ENCODE assay signal across 14 cellular contexts in the genomic region with DNA sequence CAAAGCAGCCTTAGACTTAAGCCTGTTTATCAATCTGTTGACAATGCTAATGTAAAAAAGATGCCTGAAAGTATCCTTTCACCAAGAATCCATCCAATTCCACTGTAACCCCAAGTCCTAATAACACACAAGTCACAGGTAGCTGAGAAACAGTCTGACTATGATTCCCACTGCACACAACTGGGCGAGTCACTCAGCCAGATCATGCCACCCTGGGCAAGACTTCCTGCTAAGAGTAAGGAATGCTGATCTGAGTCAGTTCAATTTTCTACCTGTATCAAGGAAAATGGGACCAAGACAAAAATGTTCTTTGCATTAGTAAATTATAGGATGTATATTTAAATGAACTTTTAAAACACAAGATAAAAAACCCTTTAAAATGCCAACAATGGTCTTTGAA. TPM values are rescaled to one million over a fixed set of nuclear protein-coding genes. Genes with fewer than 3 reads are reported as not detected.
DNase-seq lines count a peak whose midpoint lies in the region; ATAC-seq and TF ChIP-seq lines count a peak whose summit lies in the region.
"Had no signal": no experiment of that assay in that cellular context is flagged by ENCODE, and none has a peak within 500 bp of the region (broad histone marks: within the 10 kb centered on the region; RNA-seq: fewer than 3 reads in every experiment).

No MANE protein-coding gene starts in this region.

- H3K4me3 Mint-ChIP-seq in Calu3 (ENCODE audit: low read depth, unreplicated experiment) = no peak overlapping the region
- H3K4me3 Mint-ChIP-seq: activated naive CD4-positive, alpha-beta T cell treated with anti-CD3 and anti-CD28 coated beads, Interleukin-2, amount 50 U/mL, for 24 hours had no signal

- H3K4me1 ChIP-seq in KMS-11 (ENCODE audit: low read depth, poor library complexity, severe bottlenecking) (peaks cover 38% of the 10 kb centered on the region), muscle layer of colon (ENCODE audit: insufficient read depth, low read length) (peaks cover 92% of the 10 kb centered on the region)

- CTCF ChIA-PET in Calu3 (lab: Charles Lee) = interaction anchor here (0.6 to 1.6 kb wide), 3 partner anchors 10 to 39 kb away, joined by 3 to 4 read pairs (median 3); no protein-coding TSS in a partner anchor

- ATAC-seq in HG02610 (IDR thresholded peaks at IDR 0.05; ENCODE audit: unreplicated experiment) = no peak
- ATAC-seq: left lobe of liver had no signal

- H3K27me3 Mint-ChIP-seq in Calu3 (ENCODE audit: unreplicated experiment) = no peaks in the 10 kb centered on the region
- H3K27me3 Mint-ChIP-seq: activated naive CD4-positive, alpha-beta T cell treated with anti-CD3 and anti-CD28 coated beads, Interleukin-2, amount 50 U/mL, for 24 hours had no signal

- H3K9me3 Mint-ChIP-seq in Calu3 (ENCODE audit: low read depth, unreplicated experiment) = no peaks in the 10 kb centered on the region
- H3K9me3 Mint-ChIP-seq: activated naive CD4-positive, alpha-beta T cell treated with anti-CD3 and anti-CD28 coated beads, Interleukin-2, amount 50 U/mL, for 24 hours had no signal

- TF ChIP-seq CTCF in Calu3 (IDR thresholded peaks at IDR 0.05; ENCODE audit: unreplicated experiment) = no peak
- TF ChIP-seq CTCF in KMS-11 (conservative IDR thresholded peaks at IDR 0.05; ENCODE audit: low read depth, low read length) = no peak

- DNase-seq in Calu3 (peak; percentile 48), dermis blood vessel endothelial cell (peak; percentile 32), NCI-H1105 treated with DMSO at 0.1 percent for 48 hours (lab: John Stamatoyannopoulos, UW) (no peak), COR-L47 (lab: John Stamatoyannopoulos, UW) (no peak), amygdala (lab: John Stamatoyannopoulos, UW) (no peak)
- DNase-seq: NCI-H2171 treated with DMSO at 0.1 percent for 48 hours, RPMI8226 had no signal

- H3K36me3 ChIP-seq in KMS-11 (ENCODE audit: insufficient read depth) = no peaks in the 10 kb centered on the region
- no peaks in the 10 kb centered on the region for H3K36me3 ChIP-seq in muscle layer of colon (ENCODE audit: insufficient read depth, low read length)

- no peak overlapping the region for H3K27ac ChIP-seq in KMS-11
- H3K27ac ChIP-seq in muscle layer of colon (ENCODE audit: low read depth, low read length) = peak overlapping the region; percentile 59
- H3K27ac ChIP-seq: BLaER1 treated with 17β-estradiol and CSF1 and Interleukin-3, amounts not matched to agents 10 nM and 100 nM had no signal

- intact Hi-C loops in Calu3 (cut with micrococcal nuclease; ENCODE audit: unreplicated experiment) = no loop called here

- H3K4me1 Mint-ChIP-seq in Calu3 (ENCODE audit: low read depth, unreplicated experiment) = peaks cover 11% of the 10 kb centered on the region

- H2AFZ ChIP-seq in KMS-11 (ENCODE audit: low read depth) = no peak overlapping the region

- peaks cover 22% of the 10 kb centered on the region for H3K79me2 ChIP-seq in KMS-11 (ENCODE audit: insufficient read depth, low read depth)

- H3K36me3 Mint-ChIP-seq in Calu3 (ENCODE audit: insufficient read depth, unreplicated experiment) = no peaks in the 10 kb centered on the region

- H3K9me3 ChIP-seq in muscle layer of colon (ENCODE audit: low read length) = no peaks in the 10 kb centered on the region
- H3K9me3 ChIP-seq: BLaER1 treated with 17β-estradiol and CSF1 and Interleukin-3, amounts not matched to agents 10 nM and 100 nM had no signal

- H3K4me3 ChIP-seq in KMS-11 (IDR thresholded peaks at IDR 0.05; ENCODE audit: insufficient read depth, low read depth, low read length) (no peak overlapping the region), muscle layer of colon (ENCODE audit: low read depth in 1 of 2, low read length in 2 of 2) (no peak overlapping the region)
- H3K4me3 ChIP-seq: BLaER1 treated with 17β-estradiol and CSF1 and Interleukin-3, amounts not matched to agents 10 nM and 100 nM; coronary artery had no signal

- H3K4me2 ChIP-seq in KMS-11 = peak overlapping the region; percentile 34; the same call in 1 of the 2 replicates

- H3K27ac Mint-ChIP-seq in Calu3 (ENCODE audit: unreplicated experiment) = no peak overlapping the region
- H3K27ac Mint-ChIP-seq: activated naive CD4-positive, alpha-beta T cell treated with anti-CD3 and anti-CD28 coated beads, Interleukin-2, amount 50 U/mL, for 24 hours had no signal

- H3K9ac ChIP-seq in KMS-11 = no peak overlapping the region
- H3K9ac ChIP-seq in muscle layer of colon (ENCODE audit: low read length) = no peak overlapping the region
- H3K9ac ChIP-seq: BLaER1 treated with 17β-estradiol and CSF1 and Interleukin-3, amounts not matched to agents 10 nM and 100 nM had no signal

- BruUV-seq in Calu3 (replicated peaks; lab: Mats Ljungman, UMichigan) = no TSS peak

- H3K27me3 ChIP-seq in KMS-11 (ENCODE audit: insufficient read depth, low read depth) (no peaks in the 10 kb centered on the region), muscle layer of colon (ENCODE audit: control insufficient read depth in 1 of 2, insufficient read depth in 2 of 2, low read length in 2 of 2) (no peaks in the 10 kb centered on the region)
- H3K27me3 ChIP-seq: BLaER1 treated with 17β-estradiol and CSF1 and Interleukin-3, amounts not matched to agents 10 nM and 100 nM had no signal

- H4K20me1 ChIP-seq in KMS-11 (ENCODE audit: insufficient read depth) = no peaks in the 10 kb centered on the region

RNA-seq across cellular contexts. Expression of a gene that starts 33.3 kb away (rescaled TPM):
- total RNA-seq in Calu3 (2022) = 190 TPM in 2 replicates
- 102 and 136 TPM in 2 replicates for total RNA-seq in dermis blood vessel endothelial cell

Comparison
In these comparisons a context has a peak if more than half of its experiments do, and no peak if none do; other contexts are left out.
1. DNase-seq: peak in Calu3 (single experiment) and dermis blood vessel endothelial cell (single experiment); none in NCI-H1105 treated with DMSO at 0.1 percent for 48 hours (single experiment), COR-L47 (single experiment) and amygdala (0 of 56).